20 cellular contexts compared by ENCODE assay signal in the genomic region with DNA sequence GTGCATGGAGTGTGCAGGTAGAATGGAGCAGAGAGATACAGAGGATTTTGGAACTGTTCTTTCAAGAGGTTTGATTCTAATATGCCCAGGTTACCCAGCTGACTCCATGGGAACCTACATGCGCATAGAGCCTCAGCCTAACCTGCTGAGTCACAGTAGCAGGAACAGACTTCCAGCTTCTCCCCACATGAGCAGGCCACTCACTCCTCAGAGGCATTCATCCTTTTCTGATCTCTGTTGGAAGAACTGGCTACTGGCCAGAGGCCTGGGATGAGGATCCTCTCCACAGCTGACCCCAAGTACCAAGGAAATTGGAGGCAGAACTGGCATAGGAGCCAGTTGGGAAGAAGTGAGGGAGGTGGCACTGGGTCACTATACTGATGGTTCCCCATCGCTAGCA. TPM values are rescaled to one million over a fixed set of nuclear protein-coding genes. Genes with fewer than 3 reads are reported as not detected.
DNase-seq lines count a peak whose midpoint lies in the region; ATAC-seq and TF ChIP-seq lines count a peak whose summit lies in the region.
"Had no signal": no experiment of that assay in that cellular context is flagged by ENCODE, and none has a peak within 500 bp of the region (broad histone marks: within the 10 kb centered on the region; RNA-seq: fewer than 3 reads in every experiment).

No MANE protein-coding gene starts in this region.

- WGBS in mesenchymal stem cell, result 97% methylated on average over 2 of the region's 2 CpGs

- no peaks in the 10 kb centered on the region for H3K27me3 ChIP-seq in mesenchymal stem cell (ENCODE audit: control insufficient read depth in 1 of 2, insufficient read depth in 1 of 2, low read length in 2 of 2)
- H3K27me3 ChIP-seq: gastrocnemius medialis had no signal

- no peak overlapping the region for H2BK12ac ChIP-seq in mesenchymal stem cell (ENCODE audit: low read length in 2 of 2)

- in situ Hi-C loops in Caki2 (cut with HindIII; ENCODE audit: low pct_unique_long_range_greater_than_20kb, low sequenced_read_pairs), result no loop called here

- no peak overlapping the region for H3K27ac Mint-ChIP-seq in mesothelial cell of epicardium
- no peak overlapping the region for H3K27ac Mint-ChIP-seq in progenitor cell of endocrine pancreas
- H3K27ac Mint-ChIP-seq: activated T-cell treated with anti-CD3 and anti-CD28 coated beads, Interleukin-2, amount 50 U/mL, for 72 hours; dendritic cell treated with granulocyte-macrophage colony-stimulating factor and Interleukin-4, amounts not matched to agents 40 ng/mL and 50 ng/mL, for 4 days; immature natural killer cell had no signal

- H3K36me3 Mint-ChIP-seq in mesothelial cell of epicardium (no peaks in the 10 kb centered on the region), progenitor cell of endocrine pancreas (ENCODE audit: insufficient read depth) (no peaks in the 10 kb centered on the region)
- H3K36me3 Mint-ChIP-seq: immature natural killer cell had no signal

- H4K91ac ChIP-seq in mesenchymal stem cell (ENCODE audit: low read length), result no peak overlapping the region

- no peak overlapping the region for H3K14ac ChIP-seq in mesenchymal stem cell (ENCODE audit: low read length in 2 of 2)

- H3K27ac ChIP-seq in mesenchymal stem cell (ENCODE audit: low read length, poor library complexity, severe bottlenecking), result peak overlapping the region; percentile 11
- H3K27ac ChIP-seq: C4-2B, gastrocnemius medialis, tibial artery had no signal

- no peaks in the 10 kb centered on the region for H3K79me1 ChIP-seq in mesenchymal stem cell (replicated peaks; ENCODE audit: low read length, poor library complexity, severe bottlenecking)

- H2BK15ac ChIP-seq in mesenchymal stem cell (ENCODE audit: low read depth, poor library complexity, severe bottlenecking), result no peak overlapping the region

- ATAC-seq in GM19395 (IDR thresholded peaks at IDR 0.05; ENCODE audit: unreplicated experiment), result no peak
- ATAC-seq: activated T-cell treated with anti-CD3 and anti-CD28 coated beads, Interleukin-2, amount 50 U/mL, for 72 hours; gastrocnemius medialis had no signal

- H3K9me3 Mint-ChIP-seq in mesothelial cell of epicardium (no peaks in the 10 kb centered on the region), progenitor cell of endocrine pancreas (ENCODE audit: low read depth) (no peaks in the 10 kb centered on the region)

- H3K9ac ChIP-seq in mesenchymal stem cell (ENCODE audit: low read length), result no peak overlapping the region

- H3K4me1 Mint-ChIP-seq in mesothelial cell of epicardium (peaks cover 5% of the 10 kb centered on the region), progenitor cell of endocrine pancreas (ENCODE audit: low read depth) (peaks cover 8% of the 10 kb centered on the region)

- no peak overlapping the region for H4K8ac ChIP-seq in mesenchymal stem cell (ENCODE audit: low read length)

- H3K23ac ChIP-seq in mesenchymal stem cell (ENCODE audit: low read length in 2 of 2), result no peak overlapping the region

- no peak overlapping the region for H3K4me2 ChIP-seq in mesenchymal stem cell (ENCODE audit: low read length, poor library complexity, severe bottlenecking)

- peaks cover 7% of the 10 kb centered on the region for H3K27me3 Mint-ChIP-seq in mesothelial cell of epicardium (ENCODE audit: low read depth)
- no peaks in the 10 kb centered on the region for H3K27me3 Mint-ChIP-seq in progenitor cell of endocrine pancreas

- H3K36me3 ChIP-seq in mesenchymal stem cell (ENCODE audit: control insufficient read depth in 1 of 2, insufficient read depth in 2 of 2, low read depth in 1 of 2, low read length in 2 of 2), result no peaks in the 10 kb centered on the region
- H3K36me3 ChIP-seq: gastrocnemius medialis, tibial artery had no signal

- H3K4me3 Mint-ChIP-seq in mesothelial cell of epicardium (no peak overlapping the region), progenitor cell of endocrine pancreas (ENCODE audit: low read depth) (no peak overlapping the region)
- H3K4me3 Mint-ChIP-seq: activated T-cell treated with anti-CD3 and anti-CD28 coated beads, Interleukin-2, amount 50 U/mL, for 72 hours; dendritic cell treated with granulocyte-macrophage colony-stimulating factor and Interleukin-4, amounts not matched to agents 40 ng/mL and 50 ng/mL, for 4 days; H9; immature natural killer cell had no signal

- H2AFZ ChIP-seq in mesenchymal stem cell (ENCODE audit: low read depth, low read length), result no peak overlapping the region

- H3K9me3 ChIP-seq in mesenchymal stem cell (ENCODE audit: control insufficient read depth, low read length), result no peaks in the 10 kb centered on the region
- H3K9me3 ChIP-seq: gastrocnemius medialis, tibial artery had no signal

- H2BK120ac ChIP-seq in mesenchymal stem cell (ENCODE audit: low read depth, low read length), result no peak overlapping the region

- peaks cover 10% of the 10 kb centered on the region for H3K4me1 ChIP-seq in mesenchymal stem cell (ENCODE audit: control insufficient read depth, insufficient read depth, low read depth, low read length)
- H3K4me1 ChIP-seq: gastrocnemius medialis had no signal

- TF ChIP-seq CTCF in cardiac fibroblast (IDR thresholded peaks at IDR 0.05; ENCODE audit: low read depth, low read length) (no peak), mesothelial cell of epicardium (IDR thresholded peaks at IDR 0.05; ENCODE audit: unreplicated experiment) (no peak), progenitor cell of endocrine pancreas (IDR thresholded peaks at IDR 0.05; ENCODE audit: unreplicated experiment) (no peak)

- H3K4me3 ChIP-seq in cardiac fibroblast (replicated peaks in 1 of 2; ENCODE audit: low read depth in 2 of 2, low read length in 2 of 2) (no peak overlapping the region), mesenchymal stem cell (ENCODE audit: insufficient read depth in 1 of 2, low read depth in 1 of 2, low read length in 2 of 2) (no peak overlapping the region)
- H3K4me3 ChIP-seq: gastrocnemius medialis, tibial artery had no signal

- no peak overlapping the region for H2AK5ac ChIP-seq in mesenchymal stem cell (ENCODE audit: low read length, severe bottlenecking)

- H2BK5ac ChIP-seq in mesenchymal stem cell (ENCODE audit: low read depth, low read length, poor library complexity, severe bottlenecking), result no peak overlapping the region

- peak; percentile 72 for DNase-seq in Caki2 (ENCODE audit: low read depth)
- peak; percentile 35 for DNase-seq in NCI-H226
- DNase-seq in cardiac fibroblast (ENCODE audit: low read depth in 2 of 2), result peak; percentile 18 to 39
- DNase-seq in mesenchymal stem cell, result peak; percentile 53
- no peak for DNase-seq in HUDEP-2 (lab: John Stamatoyannopoulos, UW; ENCODE audit: unreplicated experiment in 76 of 76)
- no peak for DNase-seq in mesothelial cell of epicardium (ENCODE audit: low spot score in 2 of 2, unreplicated experiment in 2 of 2)
- DNase-seq in progenitor cell of endocrine pancreas (ENCODE audit: low spot score, unreplicated experiment), result no peak
- DNase-seq: activated T-cell treated with anti-CD3 and anti-CD28 coated beads, Interleukin-2, amount 50 U/mL, for 72 hours; gastrocnemius medialis; H9; immature natural killer cell; Karpas-422; NCI-H187; NCI-H526 treated with DMSO at 0.1 percent for 48 hours; posterior cingulate gyrus; T-helper 9 cell; tibial artery had no signal

- H3K18ac ChIP-seq in mesenchymal stem cell (ENCODE audit: low read depth in 1 of 2, low read length in 2 of 2), result no peak overlapping the region

- no peak overlapping the region for H3K4ac ChIP-seq in mesenchymal stem cell (ENCODE audit: low read depth in 1 of 2, low read length in 2 of 2)

RNA-seq across cellular contexts. Expression of a gene that starts 17.9 kb away (rescaled TPM):
- 9.5 and 24.9 TPM in 2 replicates for total RNA-seq in Caki2 (2014; rRNA removed; shearing (Covaris generic); ENCODE audit: low replicate concordance)
- 58.4 TPM for polyA plus RNA-seq in mesenchymal stem cell (2013, experiment 1 of 2)
- 56.6 TPM for polyA plus RNA-seq in mesenchymal stem cell (2013, experiment 2 of 2)
- total RNA-seq in mesothelial cell of epicardium, result 37.1 to 44.2 TPM (median 38.7 TPM) in 3 replicates
- 44.9 and 49.6 TPM in 2 replicates for total RNA-seq in progenitor cell of endocrine pancreas

Comparison
In these comparisons a context has a peak if more than half of its experiments do, and no peak if none do; other contexts are left out.
1. DNase-seq: peak in Caki2 (single experiment), NCI-H226 (single experiment), cardiac fibroblast (2 of 2) and mesenchymal stem cell (single experiment); none in HUDEP-2 (0 of 76), mesothelial cell of epicardium (0 of 2) and progenitor cell of endocrine pancreas (single experiment).